Comparison of ENCODE assay signal across 1 cellular context in genomic region chr20:58438970-58439808, GRCh38.
TF ChIP-seq lines count a peak whose summit lies in the region.

No MANE protein-coding gene starts in this region.

TF ChIP-seq in GM23338, 12 proteins besides CTCF, POLR2A, EP300 and RAD21 (continued from another document):
- TF ChIP-seq ETS1 (IDR thresholded peaks at IDR 0.05) (no peak), EZH2 (IDR thresholded peaks at IDR 0.05; ENCODE audit: low read depth, unreplicated experiment) (no peak), CREB1 (CRISPR knock-in tag; IDR thresholded peaks at IDR 0.05; ENCODE audit: low read depth) (no peak)
